8 cellular contexts compared by ENCODE assay signal in the genomic region with DNA sequence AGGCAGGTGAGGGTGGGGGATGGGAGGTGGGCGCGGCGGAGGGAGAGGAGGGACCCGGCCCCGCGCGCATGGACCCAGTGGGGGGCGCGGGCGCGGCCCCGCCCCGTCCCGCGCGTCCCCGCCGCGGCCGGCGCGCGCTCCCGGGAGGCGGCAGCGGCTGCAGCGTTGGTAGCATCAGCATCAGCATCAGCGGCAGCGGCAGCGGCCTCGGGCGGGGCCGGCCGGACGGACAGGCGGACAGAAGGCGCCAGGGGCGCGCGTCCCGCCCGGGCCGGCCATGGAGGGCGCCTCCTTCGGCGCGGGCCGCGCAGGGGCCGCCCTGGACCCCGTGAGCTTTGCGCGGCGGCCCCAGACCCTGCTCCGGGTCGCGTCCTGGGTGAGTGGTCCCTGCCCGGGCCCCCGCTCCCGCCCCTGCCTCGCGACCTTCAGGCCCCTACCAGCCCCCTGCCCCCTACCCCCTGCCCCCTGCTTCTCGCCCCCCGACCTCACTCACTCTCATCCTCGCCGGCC. TPM values are rescaled to one million over a fixed set of nuclear protein-coding genes. Genes with fewer than 3 reads are reported as not detected.
A peak's percentile ranks its signal among the peaks of the same experiment; 100 is the strongest.
DNase-seq lines count a peak whose midpoint lies in the region; ATAC-seq and TF ChIP-seq lines count a peak whose summit lies in the region.

A gene with protein sequence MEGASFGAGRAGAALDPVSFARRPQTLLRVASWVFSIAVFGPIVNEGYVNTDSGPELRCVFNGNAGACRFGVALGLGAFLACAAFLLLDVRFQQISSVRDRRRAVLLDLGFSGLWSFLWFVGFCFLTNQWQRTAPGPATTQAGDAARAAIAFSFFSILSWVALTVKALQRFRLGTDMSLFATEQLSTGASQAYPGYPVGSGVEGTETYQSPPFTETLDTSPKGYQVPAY (plus strand): TSS at position 145 of the 510 bp plus-strand sequence. CDS start 133 bp downstream, at position 278.

- no peak within 1 kb of the TSS for H3K27ac ChIP-seq in KMS-11
- no peak within 1 kb of the TSS for H3K27ac ChIP-seq in colonic mucosa
- no peak within 1 kb of the TSS for H3K27ac ChIP-seq in gastroesophageal sphincter

- TF ChIP-seq EP300 in gastroesophageal sphincter (IDR thresholded peaks at IDR 0.05) = no peak

- H3K9ac ChIP-seq in KMS-11 (no peak within 1 kb of the TSS), colonic mucosa (ENCODE audit: low read depth in 2 of 2, low read length in 2 of 2) (peak within 1 kb of the TSS; percentile 73 to 78)

- no peaks in the 10 kb centered on the region for H3K79me2 ChIP-seq in KMS-11 (ENCODE audit: insufficient read depth, low read depth)

- no CpG with 5 or more reads among the region's 66 CpGs for WGBS in gastroesophageal sphincter (ENCODE audit: low coverage in 1 of 2), 2 donors

- H3K9me3 ChIP-seq in colonic mucosa (no peaks in the 10 kb centered on the region), neuron (ENCODE audit: low read length) (no peaks in the 10 kb centered on the region), gastroesophageal sphincter (no peaks in the 10 kb centered on the region)

- H3K36me3 ChIP-seq in KMS-11 (ENCODE audit: insufficient read depth) (no peaks in the 10 kb centered on the region), colonic mucosa (peaks cover 5% of the 10 kb centered on the region), neuron (ENCODE audit: insufficient read depth, low read length) (peaks cover 14% of the 10 kb centered on the region), gastroesophageal sphincter (peaks cover 0 to 25% of the 10 kb centered on the region in 2 donors)

- TF ChIP-seq CTCF in KMS-11 (conservative IDR thresholded peaks at IDR 0.05; ENCODE audit: low read depth, low read length) = no peak
- no peak for TF ChIP-seq CTCF in colonic mucosa (IDR thresholded peaks at IDR 0.05)
- no peak for TF ChIP-seq CTCF in gastroesophageal sphincter (IDR thresholded peaks at IDR 0.05)

- intact Hi-C loops in colonic mucosa (cut with DNase I) (no loop called here), sciatic nerve (cut with DNase I) (no loop called here)

- H3K4me2 ChIP-seq in KMS-11 = peak within 1 kb of the TSS; percentile 47

- H3K27me3 ChIP-seq in KMS-11 (ENCODE audit: insufficient read depth, low read depth) = peaks cover 5% of the 10 kb centered on the region
- H3K27me3 ChIP-seq in colonic mucosa = peaks cover 23% of the 10 kb centered on the region
- peaks cover 30% of the 10 kb centered on the region for H3K27me3 ChIP-seq in neuron (ENCODE audit: insufficient read depth, low read length)
- H3K27me3 ChIP-seq in gastroesophageal sphincter = peaks cover 52% of the 10 kb centered on the region

- DNase-seq in D341Med (ENCODE audit: low spot score) (peak; percentile 70), colonic mucosa (no peak), sciatic nerve (ENCODE audit: low spot score) (no peak), NCI-H2029 (lab: John Stamatoyannopoulos, UW) (no peak)

- H2AFZ ChIP-seq in KMS-11 (ENCODE audit: low read depth) (peak within 1 kb of the TSS; percentile 54), neuron (ENCODE audit: low read depth, low read length) (no peak within 1 kb of the TSS)

- no peak for TF ChIP-seq POLR2A in gastroesophageal sphincter (IDR thresholded peaks at IDR 0.05)

- no peak within 1 kb of the TSS for H3K4me3 ChIP-seq in KMS-11 (IDR thresholded peaks at IDR 0.05; ENCODE audit: insufficient read depth, low read depth, low read length)
- H3K4me3 ChIP-seq in colonic mucosa = peak within 1 kb of the TSS; percentile 8
- peak within 1 kb of the TSS; percentile 35 for H3K4me3 ChIP-seq in neuron (ENCODE audit: low read length)
- peak within 1 kb of the TSS in 1 of 2 donors; percentile 30 for H3K4me3 ChIP-seq in gastroesophageal sphincter

- no peak for ATAC-seq in gastroesophageal sphincter
- ATAC-seq in HG02763 (IDR thresholded peaks at IDR 0.05; ENCODE audit: unreplicated experiment) = no peak
- ATAC-seq in sciatic nerve = no peak

- no peaks in the 10 kb centered on the region for H4K20me1 ChIP-seq in KMS-11 (ENCODE audit: insufficient read depth)

- peaks cover 30% of the 10 kb centered on the region for H3K4me1 ChIP-seq in KMS-11 (ENCODE audit: low read depth, poor library complexity, severe bottlenecking)
- H3K4me1 ChIP-seq in colonic mucosa = peaks cover 25% of the 10 kb centered on the region
- H3K4me1 ChIP-seq in neuron (ENCODE audit: insufficient read depth, low read length) = peaks cover 19% of the 10 kb centered on the region
- H3K4me1 ChIP-seq in gastroesophageal sphincter = peaks cover 0 to 47% (median 26%) of the 10 kb centered on the region in 3 donors

RNA-seq across cellular contexts. Expression of the gene that starts here (rescaled TPM):
- total RNA-seq in colonic mucosa = 1 to 10 TPM; 1.5 to 1.9 TPM
- 1 to 10 TPM in 3 of 4 donors, not detected in 1; 1.2 to 5.1 (median 3.1) TPM for total RNA-seq in gastroesophageal sphincter
- total RNA-seq in sciatic nerve = 0.76 TPM
